In genomic region chr6:163951990-163952389, GRCh38 we compare ENCODE assay signal across 20 cellular contexts.
"Had no signal": no experiment of that assay in that cellular context is flagged by ENCODE, and none has a peak within 500 bp of the region (broad histone marks: within the 10 kb centered on the region; RNA-seq: fewer than 3 reads in every experiment).

No MANE protein-coding gene starts in this region.

- H3K36me3 ChIP-seq: esophagus muscularis mucosa, gastroesophageal sphincter, neutrophil, right atrium auricular region, sigmoid colon, suprapubic skin, thyroid gland, upper lobe of left lung, uterus had no signal

- H3K27ac ChIP-seq: coronary artery, esophagus muscularis mucosa, gastroesophageal sphincter, neutrophil, right atrium auricular region, sigmoid colon, suprapubic skin, thyroid gland, upper lobe of left lung, uterus had no signal

- H3K4me3 ChIP-seq: coronary artery, esophagus muscularis mucosa, gastroesophageal sphincter, right atrium auricular region, sigmoid colon, suprapubic skin, thyroid gland, upper lobe of left lung, uterus had no signal

- H3K4me1 ChIP-seq: uterus had no signal

- ATAC-seq: gastroesophageal sphincter; left cardiac atrium; natural killer cell treated with Interleukin-12 subunit alpha and Interleukin-12 subunit beta and Interleukin-15 and Interleukin-18, amount 100 ng/mL, for 72 hours; stimulated activated naive CD8-positive, alpha-beta T cell treated with anti-CD3 and anti-CD28 coated beads, Interleukin-15, Interleukin-2, amounts not matched to agents 100 U/mL and 50 U/mL, for 24 hours had no signal

- DNase-seq: caudate nucleus; dorsolateral prefrontal cortex; effector CD8-positive, alpha-beta T cell; immature natural killer cell; left cardiac atrium; posterior cingulate gyrus; sigmoid colon; small intestine; stimulated activated CD4-positive, alpha-beta T cell treated with anti-CD3 and anti-CD28 coated beads, Interleukin-2, amount 100 ng/mL, for 48 hours; stimulated activated naive CD8-positive, alpha-beta T cell treated with anti-CD3 and anti-CD28 coated beads, Interleukin-15, Interleukin-2, amounts not matched to agents 100 U/mL and 50 U/mL, for 24 hours; upper lobe of left lung; uterus had no signal

- H3K27me3 ChIP-seq: dorsolateral prefrontal cortex, esophagus muscularis mucosa, gastroesophageal sphincter, right atrium auricular region, sigmoid colon, suprapubic skin, thyroid gland, upper lobe of left lung, uterus had no signal

- H3K9me3 ChIP-seq: esophagus muscularis mucosa, gastroesophageal sphincter, neutrophil, right atrium auricular region, sigmoid colon, suprapubic skin, thyroid gland, upper lobe of left lung, uterus had no signal
